Comparison of ENCODE assay signal across 32 cellular contexts in the genomic region with DNA sequence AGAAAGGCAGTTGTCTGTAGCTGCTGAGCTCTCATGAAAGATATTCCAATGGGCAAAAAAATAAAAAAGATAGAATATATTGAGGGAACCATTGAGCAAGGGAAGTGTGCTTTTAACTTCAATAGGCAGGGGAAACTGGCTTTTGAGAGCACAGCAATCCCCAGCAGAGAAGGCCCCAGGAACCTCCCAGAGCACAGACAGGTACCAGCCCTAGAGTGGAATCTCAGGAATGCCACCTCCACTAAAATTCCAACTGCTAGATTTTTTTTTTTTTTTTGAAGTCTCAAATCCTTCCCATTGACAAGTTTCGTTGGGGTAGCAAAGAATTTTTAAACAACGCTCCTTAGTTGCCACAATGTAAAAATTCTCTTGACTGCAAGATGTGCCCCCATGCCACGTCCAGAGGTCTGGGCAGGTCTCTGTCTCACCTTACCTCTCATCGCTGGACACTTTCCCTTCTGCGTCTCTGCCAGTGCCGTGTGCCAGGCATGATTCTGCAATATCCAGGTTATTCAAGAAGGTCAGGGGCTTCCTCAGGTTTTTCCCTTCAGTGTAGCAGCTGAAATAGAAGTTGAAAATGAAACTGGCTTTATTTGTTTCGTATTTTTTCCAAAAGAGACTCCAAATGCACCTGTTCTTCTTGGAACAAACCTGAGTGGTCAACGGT.
DNase-seq lines count a peak whose midpoint lies in the region; ATAC-seq, FAIRE-seq and TF ChIP-seq lines count a peak whose summit lies in the region.
"Had no signal": no experiment of that assay in that cellular context is flagged by ENCODE, and none has a peak within 500 bp of the region (broad histone marks: within the 10 kb centered on the region; RNA-seq: fewer than 3 reads in every experiment).

No MANE protein-coding gene starts in this region.

- ATAC-seq in upper lobe of right lung, result peak; percentile 78
- ATAC-seq in stimulated activated effector memory CD8-positive, alpha-beta T cell treated with anti-CD3 and anti-CD28 coated beads, Interleukin-12 subunit alpha, Interleukin-12 subunit beta, amount 100 ng/mL, for 72 hours, result no peak
- ATAC-seq: activated CD4-positive, CD25-positive, alpha-beta regulatory T cell treated with anti-CD3 and anti-CD28 coated beads, Interleukin-2, amount 50 U/mL, for 24 hours; foreskin keratinocyte; left colon; psoas muscle; T-helper 17 cell had no signal

- no peak for FAIRE-seq in D721Med (lab: Jason Lieb, UNC)
- FAIRE-seq: endometrium, GM12892, TTC549 had no signal

- H3K9me3 ChIP-seq in upper lobe of right lung, result no peaks in the 10 kb centered on the region
- H3K9me3 ChIP-seq in SJCRH30 (replicated peaks), result no peaks in the 10 kb centered on the region
- H3K9me3 ChIP-seq: esophagus squamous epithelium, psoas muscle had no signal

- H3K4me1 Mint-ChIP-seq in stimulated activated effector memory CD8-positive, alpha-beta T cell treated with anti-CD3 and anti-CD28 coated beads, Interleukin-12 subunit alpha, Interleukin-12 subunit beta, amount 100 ng/mL, for 72 hours, result no peaks in the 10 kb centered on the region
- H3K4me1 Mint-ChIP-seq: brain, T-helper 17 cell had no signal

- H3K4me3 Mint-ChIP-seq in stimulated activated effector memory CD8-positive, alpha-beta T cell treated with anti-CD3 and anti-CD28 coated beads, Interleukin-12 subunit alpha, Interleukin-12 subunit beta, amount 100 ng/mL, for 72 hours, result no peak overlapping the region
- H3K4me3 Mint-ChIP-seq: brain, T-helper 17 cell had no signal

- H3K36me3 Mint-ChIP-seq in stimulated activated effector memory CD8-positive, alpha-beta T cell treated with anti-CD3 and anti-CD28 coated beads, Interleukin-12 subunit alpha, Interleukin-12 subunit beta, amount 100 ng/mL, for 72 hours, result no peaks in the 10 kb centered on the region
- H3K36me3 Mint-ChIP-seq: brain had no signal

- H3K9me3 Mint-ChIP-seq in stimulated activated effector memory CD8-positive, alpha-beta T cell treated with anti-CD3 and anti-CD28 coated beads, Interleukin-12 subunit alpha, Interleukin-12 subunit beta, amount 100 ng/mL, for 72 hours, result peaks cover 7% of the 10 kb centered on the region

- H3K27me3 ChIP-seq in upper lobe of right lung (no peaks in the 10 kb centered on the region), SJCRH30 (no peaks in the 10 kb centered on the region)
- H3K27me3 ChIP-seq: BLaER1 treated with 17β-estradiol and CSF1 and Interleukin-3, amounts not matched to agents 10 nM and 100 nM; esophagus squamous epithelium; foreskin keratinocyte had no signal

- DNase-seq in LoVo (ENCODE audit: low spot score), result peak; percentile 8
- peak; percentile 32 for DNase-seq in ecto neural progenitor cell (ENCODE audit: low spot score)
- peak; percentile 24 for DNase-seq in kidney tubule cell (ENCODE audit: low spot score)
- no peak for DNase-seq in upper lobe of right lung
- DNase-seq in SJCRH30, result no peak
- DNase-seq in D721Med (ENCODE audit: insufficient read length, low spot score), result no peak
- no peak for DNase-seq in mucosa of gallbladder (ENCODE audit: low spot score)
- DNase-seq in stimulated activated effector memory CD8-positive, alpha-beta T cell treated with anti-CD3 and anti-CD28 coated beads, Interleukin-12 subunit alpha, Interleukin-12 subunit beta, amount 100 ng/mL, for 72 hours (ENCODE audit: low spot score in 2 of 2), result no peak
- DNase-seq: activated CD4-positive, alpha-beta T cell treated with anti-CD3 and anti-CD28 coated beads, Interleukin-2, amount 50 U/mL, for 4 hours; activated naive CD4-positive, alpha-beta T cell treated with Interleukin-2 at 50 U/mL for 16 hours; cerebellar nuclear complex; dermis blood vessel endothelial cell; DMS53; esophagus squamous epithelium; head of caudate nucleus; IMR-90; left colon; mesenchymal stem cell; NCI-H146; NCI-H2107; NCI-H446 treated with DMSO at 0.1 percent for 48 hours; psoas muscle; stimulated activated CD4-positive, alpha-beta T cell treated with anti-CD3 and anti-CD28 coated beads, Interleukin-4, amount 100 ng/mL, for 4 hours; T-helper 17 cell had no signal

- intact Hi-C loops in upper lobe of right lung (cut with DNase I), result no loop called here

- TF ChIP-seq CTCF in upper lobe of right lung (IDR thresholded peaks at IDR 0.05), result no peak
- no peak for TF ChIP-seq CTCF in D721Med (IDR thresholded peaks at IDR 0.05; ENCODE audit: insufficient read depth, missing control alignments)

- H3K27ac ChIP-seq in upper lobe of right lung, result no peak overlapping the region
- no peak overlapping the region for H3K27ac ChIP-seq in SJCRH30
- H3K27ac ChIP-seq: BLaER1 treated with 17β-estradiol and CSF1 and Interleukin-3, amounts not matched to agents 10 nM and 100 nM; esophagus squamous epithelium; foreskin keratinocyte; psoas muscle; SK-N-MC had no signal

- H3K4me1 ChIP-seq in upper lobe of right lung, result no peaks in the 10 kb centered on the region
- no peaks in the 10 kb centered on the region for H3K4me1 ChIP-seq in SJCRH30
- H3K4me1 ChIP-seq: esophagus squamous epithelium, psoas muscle had no signal

- H3K27ac Mint-ChIP-seq in stimulated activated effector memory CD8-positive, alpha-beta T cell treated with anti-CD3 and anti-CD28 coated beads, Interleukin-12 subunit alpha, Interleukin-12 subunit beta, amount 100 ng/mL, for 72 hours, result no peak overlapping the region
- H3K27ac Mint-ChIP-seq: brain, T-helper 17 cell had no signal

- H3K4me3 ChIP-seq in upper lobe of right lung (no peak overlapping the region), SJCRH30 (no peak overlapping the region)
- H3K4me3 ChIP-seq: BLaER1 treated with 17β-estradiol and CSF1 and Interleukin-3, amounts not matched to agents 10 nM and 100 nM; esophagus squamous epithelium; psoas muscle; SK-N-MC had no signal

- no peaks in the 10 kb centered on the region for H3K36me3 ChIP-seq in upper lobe of right lung
- no peaks in the 10 kb centered on the region for H3K36me3 ChIP-seq in SJCRH30
- H3K36me3 ChIP-seq: BLaER1 treated with 17β-estradiol and CSF1 and Interleukin-3, amounts not matched to agents 10 nM and 100 nM; esophagus squamous epithelium had no signal

Comparison
In these comparisons a context has a peak if more than half of its experiments do, and no peak if none do; other contexts are left out.
1. DNase-seq: peak in LoVo (single experiment), ecto neural progenitor cell (single experiment) and kidney tubule cell (single experiment); none in upper lobe of right lung (single experiment), SJCRH30 (0 of 2), D721Med (single experiment), mucosa of gallbladder (single experiment) and stimulated activated effector memory CD8-positive, alpha-beta T cell treated with anti-CD3 and anti-CD28 coated beads, Interleukin-12 subunit alpha, Interleukin-12 subunit beta, amount 100 ng/mL, for 72 hours (0 of 2).